1 cellular context compared by ENCODE assay signal in genomic region chr9:115182264-115182663, GRCh38.
TF ChIP-seq lines count a peak whose summit lies in the region.

No MANE protein-coding gene starts in this region.

TF ChIP-seq in SK-N-SH, 30 proteins besides CTCF, POLR2A, EP300 and RAD21 (continued from another document):
- no peak for TF ChIP-seq POLR2AphosphoS5 (IDR thresholded peaks at IDR 0.05; ENCODE audit: low read depth, low read length)
- TF ChIP-seq REST (IDR thresholded peaks at IDR 0.05; ENCODE audit: low read depth, low read length) = no peak
- TF ChIP-seq FOSL2 (IDR thresholded peaks at IDR 0.05; ENCODE audit: borderline replicate concordance, low read depth) = no peak
- no peak for TF ChIP-seq SMC3 (IDR thresholded peaks at IDR 0.05; ENCODE audit: low read depth, low read length)
- no peak for TF ChIP-seq RCOR1 (IDR thresholded peaks at IDR 0.05; ENCODE audit: low read length)
- no peak for TF ChIP-seq RFX5 (IDR thresholded peaks at IDR 0.05; ENCODE audit: low read length)
- TF ChIP-seq YY1 (IDR thresholded peaks at IDR 0.05; ENCODE audit: low read depth) = no peak
- no peak for TF ChIP-seq GATA2 (CRISPR knock-in tag; IDR thresholded peaks at IDR 0.05)
- TF ChIP-seq USF1 (IDR thresholded peaks at IDR 0.05; ENCODE audit: borderline replicate concordance, low read depth) = no peak
